In the genomic region with DNA sequence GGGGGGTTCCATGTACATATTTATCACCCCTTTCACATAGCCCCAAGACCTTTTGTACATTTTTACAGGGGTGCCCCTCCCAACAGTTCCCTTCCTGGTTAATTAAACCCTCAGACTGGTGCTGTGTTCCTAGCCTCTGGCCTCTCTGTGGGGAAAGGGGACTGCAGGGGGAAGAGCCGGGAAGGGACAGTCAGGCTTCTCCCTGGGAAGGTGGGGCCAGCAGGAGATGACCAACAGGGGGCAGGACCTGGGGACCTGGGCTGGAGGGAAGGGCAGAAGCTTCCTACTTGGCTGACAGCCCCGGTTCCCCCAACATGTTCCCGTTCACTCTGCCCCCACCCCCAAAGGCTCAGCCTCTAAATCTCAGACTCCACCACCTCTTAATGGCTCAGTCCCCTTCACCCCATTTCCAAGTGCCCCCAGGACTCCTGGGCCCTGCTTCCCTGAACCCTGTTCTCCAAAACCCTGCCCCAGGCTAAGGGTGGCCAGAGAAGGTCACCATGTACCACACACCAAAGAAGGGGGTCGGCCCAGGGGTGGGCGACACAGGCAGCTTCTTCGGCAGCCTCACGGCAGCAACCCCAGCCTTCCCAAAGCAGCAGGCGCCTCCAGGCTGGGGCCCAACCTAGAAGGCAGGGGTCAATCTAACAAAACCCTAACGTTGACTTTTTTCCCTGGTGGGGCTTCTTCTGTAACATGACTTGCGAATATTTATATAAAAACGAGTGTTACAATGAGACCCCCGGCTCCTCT, we compare ENCODE assay signal across 17 cellular contexts. TPM values are rescaled to one million over a fixed set of nuclear protein-coding genes. Genes with fewer than 3 reads are reported as not detected.
A peak's percentile ranks its signal among the peaks of the same experiment; 100 is the strongest.
DNase-seq lines count a peak whose midpoint lies in the region; ATAC-seq and TF ChIP-seq lines count a peak whose summit lies in the region.
"Had no signal": no experiment of that assay in that cellular context is flagged by ENCODE, and none has a peak within 500 bp of the region (broad histone marks: within the 10 kb centered on the region; RNA-seq: fewer than 3 reads in every experiment).

No MANE protein-coding gene starts in this region.

- CTCF ChIA-PET in Panc1 (lab: Charles Lee) = no interaction called here

- ATAC-seq in Panc1 = peak; percentile 52
- ATAC-seq in effector memory CD8-positive, alpha-beta T cell (replicated peaks) = peak; percentile 21
- ATAC-seq: activated CD8-positive, alpha-beta memory T cell treated with anti-CD3 and anti-CD28 coated beads, Interleukin-2, amount 10 ng/mL, durations not matched to agents 7 days and 5 days; left lung; stimulated activated naive CD8-positive, alpha-beta T cell treated with anti-CD3 and anti-CD28 coated beads, Interleukin-15, Interleukin-2, amounts not matched to agents 100 U/mL and 50 U/mL, for 24 hours had no signal

- peaks cover 30% of the 10 kb centered on the region for H4K20me1 ChIP-seq in osteoblast (ENCODE audit: insufficient read depth, low read length)

- no peak overlapping the region for H3K4me2 ChIP-seq in osteoblast (ENCODE audit: insufficient read depth, low read length)

- H3K4me3 Mint-ChIP-seq in effector memory CD8-positive, alpha-beta T cell = no peak overlapping the region
- H3K4me3 Mint-ChIP-seq: activated CD8-positive, alpha-beta memory T cell treated with anti-CD3 and anti-CD28 coated beads, Interleukin-2, amount 10 ng/mL, durations not matched to agents 7 days and 5 days had no signal

- H3K27me3 Mint-ChIP-seq in effector memory CD8-positive, alpha-beta T cell = no peaks in the 10 kb centered on the region
- H3K27me3 Mint-ChIP-seq: activated CD8-positive, alpha-beta memory T cell treated with anti-CD3 and anti-CD28 coated beads, Interleukin-2, amount 10 ng/mL, durations not matched to agents 7 days and 5 days had no signal

- no peak overlapping the region for H3K4me3 ChIP-seq in Panc1 (ENCODE audit: low read depth in 2 of 2, low read length in 2 of 2)
- no peak overlapping the region for H3K4me3 ChIP-seq in osteoblast (ENCODE audit: insufficient read depth, low read length)
- H3K4me3 ChIP-seq in ovary = no peak overlapping the region
- H3K4me3 ChIP-seq: left lung, sigmoid colon, tibial nerve had no signal

- in situ Hi-C loops in Panc1 (cut with HindIII; ENCODE audit: low pct_unique_long_range_greater_than_20kb, low sequenced_read_pairs) = no loop called here

- POLR2A ChIA-PET in Panc1 (lab: Charles Lee) = no interaction called here

- H3K36me3 ChIP-seq in Panc1 (ENCODE audit: control insufficient read depth, insufficient read depth, low read length) (peaks cover 9% of the 10 kb centered on the region), osteoblast (ENCODE audit: insufficient read depth, low read length) (peaks cover 51% of the 10 kb centered on the region), ovary (no peaks in the 10 kb centered on the region)

- H3K9me3 Mint-ChIP-seq in effector memory CD8-positive, alpha-beta T cell = no peaks in the 10 kb centered on the region
- H3K9me3 Mint-ChIP-seq: activated T-helper 2 cell treated with anti-CD3 and anti-CD28 coated beads, Interferon-gamma antibody, Interleukin-2, Interleukin-4, amounts not matched to agents 10 μg/mL and 5 μg/mL and 100 μg/mL, durations not matched to agents 14 hours and 24 hours and 36 hours had no signal

- peak overlapping the region; percentile 35 to 55 for H3K27ac Mint-ChIP-seq in effector memory CD8-positive, alpha-beta T cell
- H3K27ac Mint-ChIP-seq: activated CD8-positive, alpha-beta memory T cell treated with anti-CD3 and anti-CD28 coated beads, Interleukin-2, amount 10 ng/mL, durations not matched to agents 7 days and 5 days; activated T-helper 2 cell treated with anti-CD3 and anti-CD28 coated beads, Interferon-gamma antibody, Interleukin-2, Interleukin-4, amounts not matched to agents 10 μg/mL and 5 μg/mL and 100 μg/mL, durations not matched to agents 14 hours and 24 hours and 36 hours had no signal

- no peak for DNase-seq in Panc1 (ENCODE audit: low read depth, low spot score)
- DNase-seq in effector memory CD8-positive, alpha-beta T cell = no peak
- DNase-seq in osteoblast (ENCODE audit: insufficient read length, low spot score, missing footprints) = peak; percentile 46
- DNase-seq in posterior vena cava (ENCODE audit: low spot score) = no peak
- DNase-seq in ovary = no peak
- DNase-seq in HT-29 (ENCODE audit: low spot score) = no peak
- DNase-seq: activated CD8-positive, alpha-beta memory T cell treated with anti-CD3 and anti-CD28 coated beads, Interleukin-2, amount 10 ng/mL, durations not matched to agents 7 days and 5 days; EL; left lung; NCI-H1436 treated with DMSO at 0.1 percent for 48 hours; NCI-H69; SHP77 treated with DMSO at 0.1 percent for 48 hours; sigmoid colon; stimulated activated naive CD8-positive, alpha-beta T cell treated with anti-CD3 and anti-CD28 coated beads, Interleukin-15, Interleukin-2, amounts not matched to agents 100 U/mL and 50 U/mL, for 24 hours had no signal

- H3K27ac ChIP-seq in Panc1 (ENCODE audit: low read length) = no peak overlapping the region
- H3K27ac ChIP-seq in osteoblast (ENCODE audit: low read depth, low read length) = no peak overlapping the region
- H3K27ac ChIP-seq in ovary = no peak overlapping the region
- H3K27ac ChIP-seq: left lung, sigmoid colon, tibial nerve had no signal

- TF ChIP-seq EP300 in ovary (IDR thresholded peaks at IDR 0.05) = no peak

- peaks cover 0 to 13% of the 10 kb centered on the region in 2 donors for H3K4me1 Mint-ChIP-seq in effector memory CD8-positive, alpha-beta T cell (ENCODE audit: low read depth in 2 of 2)

- TF ChIP-seq POLR2A in ovary (IDR thresholded peaks at IDR 0.05) = no peak

- H2AFZ ChIP-seq in osteoblast (ENCODE audit: low read length) = no peak overlapping the region

- H3K79me2 ChIP-seq in osteoblast (ENCODE audit: insufficient read depth, low read length) = peaks cover 26% of the 10 kb centered on the region

- peaks cover 59% of the 10 kb centered on the region for H3K36me3 Mint-ChIP-seq in effector memory CD8-positive, alpha-beta T cell (ENCODE audit: insufficient read depth)

- H3K9me3 ChIP-seq in Panc1 (ENCODE audit: control insufficient read depth, insufficient read depth, low read depth, low read length) = no peaks in the 10 kb centered on the region
- no peaks in the 10 kb centered on the region for H3K9me3 ChIP-seq in osteoblast (ENCODE audit: low read depth, low read length)
- H3K9me3 ChIP-seq in ovary = no peaks in the 10 kb centered on the region
- H3K9me3 ChIP-seq: left lung, sigmoid colon, tibial nerve had no signal

- H3K4me1 ChIP-seq in Panc1 (ENCODE audit: control insufficient read depth, insufficient read depth, low read length) = no peaks in the 10 kb centered on the region
- peaks cover 7% of the 10 kb centered on the region for H3K4me1 ChIP-seq in osteoblast (ENCODE audit: insufficient read depth, low read length)
- H3K4me1 ChIP-seq in ovary (ENCODE audit: insufficient read depth) = no peaks in the 10 kb centered on the region
- H3K4me1 ChIP-seq: left lung, sigmoid colon, tibial nerve had no signal

- 74 to 78% (median 75%) methylated on average over 12 of the region's 12 CpGs for WGBS in ovary, 3 donors

- H3K27me3 ChIP-seq in Panc1 (ENCODE audit: control insufficient read depth, insufficient read depth, low read length) = no peaks in the 10 kb centered on the region
- no peaks in the 10 kb centered on the region for H3K27me3 ChIP-seq in osteoblast (ENCODE audit: insufficient read depth, low read length)
- no peaks in the 10 kb centered on the region for H3K27me3 ChIP-seq in ovary
- H3K27me3 ChIP-seq: left lung, sigmoid colon, tibial nerve had no signal

- intact Hi-C loops in Panc1 (cut with micrococcal nuclease; ENCODE audit: unreplicated experiment) = no loop called here
- intact Hi-C loops in posterior vena cava (cut with DNase I) = no loop called here
- intact Hi-C loops in ovary (cut with DNase I) = no loop called here

- BruUV-seq in Panc1 (replicated peaks; lab: Mats Ljungman, UMichigan) = TSS peak; percentile 74

- TF ChIP-seq CTCF in GM12872 (IDR thresholded peaks at IDR 0.05; ENCODE audit: insufficient read depth, low read depth, low read length) = 0 out of 3 replicates have a peak, but pooled peaks have one; percentile 2
- TF ChIP-seq CTCF in Panc1 (IDR thresholded peaks at IDR 0.05) = no peak
- TF ChIP-seq CTCF in osteoblast (IDR thresholded peaks at IDR 0.05; ENCODE audit: extremely low read depth, low read depth, low read length) = no peak
- TF ChIP-seq CTCF in ovary (IDR thresholded peaks at IDR 0.05) = no peak

RNA-seq across cellular contexts. Expression of gene FBRS, which starts 12.0 kb away (rescaled TPM):
- total RNA-seq in Panc1 (2021; ENCODE audit: unreplicated experiment) (103 TPM), osteoblast (24.5 and 30.8 TPM in 2 replicates), posterior vena cava (10 to 100 TPM; 42.3 to 42.5 TPM), ovary (10 to 100 TPM; 22.5 to 75.6 (median 63.0) TPM)
- 102 TPM for polyA plus RNA-seq in Panc1 (2012; ENCODE audit: insufficient read length)
- 10 to 100 TPM; 15.6 to 45.6 TPM for polyA plus RNA-seq in ovary
- total RNA-seq in HT-29 (2014; rRNA removed; shearing (Covaris generic)) = 33.6 and 38.0 TPM in 2 replicates

RNA-seq across cellular contexts. Expression of gene PRR14, which starts 19.5 kb away (rescaled TPM):
- total RNA-seq in Panc1 (2021; ENCODE audit: unreplicated experiment) (77.6 TPM), osteoblast (6.8 and 8.0 TPM in 2 replicates), posterior vena cava (10 to 100 TPM; 34.5 to 38.5 TPM), ovary (10 to 100 TPM; 20.6 to 76.2 (median 50.3) TPM)
- polyA plus RNA-seq in Panc1 (2012; ENCODE audit: insufficient read length) = 44.2 TPM
- polyA plus RNA-seq in ovary = 10 to 100 TPM; 37.1 to 52.4 TPM
- total RNA-seq in HT-29 (2014; rRNA removed; shearing (Covaris generic)) = 20.8 and 22.9 TPM in 2 replicates

RNA-seq across cellular contexts. Expression of gene SRCAP, which starts 28.7 kb away (rescaled TPM):
- total RNA-seq in Panc1 (2021; ENCODE audit: unreplicated experiment) = 73.6 TPM
- polyA plus RNA-seq in Panc1 (2012; ENCODE audit: insufficient read length) = 38.0 TPM
- 16.3 and 19.2 TPM in 2 replicates for total RNA-seq in osteoblast
- total RNA-seq in posterior vena cava = 10 to 100 TPM; 41.4 to 44.9 TPM
- total RNA-seq in ovary = 10 to 100 TPM; 11.4 to 73.1 (median 55.1) TPM
- polyA plus RNA-seq in ovary = 10 to 100 TPM; 13.5 to 20.9 TPM
- total RNA-seq in HT-29 (2014; rRNA removed; shearing (Covaris generic)) = 33.2 and 46.2 TPM in 2 replicates
